ENCODE assay signal across 20 cellular contexts in genomic region chr7:139631520-139632031, GRCh38.
"Had no signal": no experiment of that assay in that cellular context is flagged by ENCODE, and none has a peak within 500 bp of the region (broad histone marks: within the 10 kb centered on the region; RNA-seq: fewer than 3 reads in every experiment).

No MANE protein-coding gene starts in this region.

- DNase-seq: activated CD4-positive, alpha-beta T cell treated with anti-CD3 and anti-CD28 coated beads for 4 hours; activated CD8-positive, alpha-beta memory T cell treated with anti-CD3 and anti-CD28 coated beads, Interleukin-2, amount 50 U/mL, for 48 hours; activated CD8-positive, alpha-beta T cell treated with anti-CD3 and anti-CD28 coated beads for 36 hours; activated effector memory CD4-positive, alpha-beta T cell treated with Interleukin-2 at 50 U/mL for 16 hours; activated naive CD4-positive, alpha-beta T cell; activated T-cell treated with anti-CD3 and anti-CD28 coated beads, Interleukin-2, amount 50 U/mL, for 1 hour; brain microvascular endothelial cell; cerebellar nuclear complex; KBM-7; NCI-H1092; NCI-H1417; NCI-H2029; NCI-H2107; NCI-H2171 treated with DMSO at 0.1 percent for 48 hours; NCI-H226; NCI-H526; SIG-M5 had no signal

- H3K4me3 Mint-ChIP-seq: activated CD8-positive, alpha-beta T cell treated with anti-CD3 and anti-CD28 coated beads for 36 hours had no signal

- H3K4me3 ChIP-seq: cardiac muscle cell had no signal

- H3K27me3 ChIP-seq: brain microvascular endothelial cell, cardiac muscle cell had no signal

- H3K27ac Mint-ChIP-seq: activated CD8-positive, alpha-beta T cell treated with anti-CD3 and anti-CD28 coated beads for 36 hours had no signal

- H3K27me3 Mint-ChIP-seq: activated CD8-positive, alpha-beta T cell treated with anti-CD3 and anti-CD28 coated beads for 36 hours had no signal

- ATAC-seq: activated CD4-positive, CD25-positive, alpha-beta regulatory T cell treated with anti-CD3 and anti-CD28 coated beads, Interleukin-2, amount 50 U/mL, for 24 hours; activated CD8-positive, alpha-beta T cell treated with anti-CD3 and anti-CD28 coated beads for 36 hours; activated naive CD4-positive, alpha-beta T cell treated with anti-CD3 and anti-CD28 coated beads, Interleukin-2, amount 50 U/mL, for 72 hours had no signal

- H3K27ac ChIP-seq: brain microvascular endothelial cell, cardiac muscle cell had no signal
